In the genomic region with DNA sequence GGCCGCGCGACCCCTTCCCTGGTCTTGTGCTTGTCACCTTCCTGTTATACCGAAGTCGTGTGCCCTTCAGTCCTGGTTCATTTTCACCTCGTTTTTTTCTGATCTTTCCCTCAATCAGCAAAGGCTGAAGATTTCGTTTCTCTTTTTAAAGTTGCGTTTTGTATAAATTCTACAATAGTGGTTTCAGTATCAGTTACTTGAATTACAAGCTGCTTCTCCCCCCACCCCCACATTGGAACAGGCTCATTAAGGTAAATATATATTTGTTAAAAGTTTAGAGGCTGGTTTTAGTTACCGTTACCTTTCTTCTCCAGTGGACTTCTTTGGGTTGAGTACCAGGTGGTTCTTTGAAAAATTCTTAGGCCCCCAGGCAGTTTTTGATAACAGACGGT, we compare ENCODE assay signal across 8 cellular contexts. TPM values are rescaled to one million over a fixed set of nuclear protein-coding genes. Genes with fewer than 3 reads are reported as not detected.
DNase-seq lines count a peak whose midpoint lies in the region; ATAC-seq, FAIRE-seq and TF ChIP-seq lines count a peak whose summit lies in the region.

No MANE protein-coding gene starts in this region.

- TF ChIP-seq RAD21 in HepG2 (CRISPR knock-in tag; IDR thresholded peaks at IDR 0.05): no peak

- H3K27me3 ChIP-seq in ACC112 (ENCODE audit: insufficient read depth, low read length): no peaks in the 10 kb centered on the region
- H3K27me3 ChIP-seq in HepG2 (ENCODE audit: control insufficient read depth in 1 of 2, insufficient read depth in 2 of 2, low read length in 2 of 2): no peaks in the 10 kb centered on the region; a peak in 1 of 5 replicates
- no peaks in the 10 kb centered on the region for H3K27me3 ChIP-seq in upper lobe of left lung

- CTCF ChIA-PET in HepG2 (lab: Yijun Ruan, JAX; ENCODE audit: low intra/inter-chr PET ratio, low total read pairs): no interaction called here

- POLR2A ChIA-PET in HepG2 (lab: Yijun Ruan, JAX): interaction anchor here (1.0 to 4.9 kb wide), 3 partner anchors 12 to 96 kb away, joined by 3 to 42 read pairs (median 6); no protein-coding TSS in a partner anchor

- TF ChIP-seq POLR2A in HepG2 (IDR thresholded peaks at IDR 0.05; ENCODE audit: insufficient read depth in 1 of 2, low read depth in 2 of 2, low read length in 2 of 2) (no peak), upper lobe of left lung (IDR thresholded peaks at IDR 0.05) (no peak)

- peak overlapping the region; percentile 98 for H3K27ac Mint-ChIP-seq in activated naive CD8-positive, alpha-beta T cell

- no peaks in the 10 kb centered on the region for H3K27me3 Mint-ChIP-seq in activated naive CD8-positive, alpha-beta T cell

- peak overlapping the region; percentile 96 for H3K4me3 Mint-ChIP-seq in activated naive CD8-positive, alpha-beta T cell

- H3K4me1 ChIP-seq in ACC112 (ENCODE audit: control insufficient read depth, insufficient read depth, low read length, unreplicated experiment) (peaks cover 21% of the 10 kb centered on the region), HepG2 (ENCODE audit: insufficient read depth, low read length) (peaks cover 64% of the 10 kb centered on the region), upper lobe of left lung (peaks cover 29 to 36% (median 33%) of the 10 kb centered on the region in 4 donors)

- H3K4me3 ChIP-seq in ACC112 (ENCODE audit: low read depth, low read length): peak overlapping the region; percentile 91
- peak overlapping the region; percentile 80 to 99 (median 87) for H3K4me3 ChIP-seq in HepG2 (replicated peaks in 1 of 3; ENCODE audit: insufficient read depth in 1 of 3, low read depth in 2 of 3, low read length in 3 of 3)
- H3K4me3 ChIP-seq in upper lobe of left lung: peak overlapping the region; percentile 79 to 99 (median 90)

- peak; percentile 9 for ATAC-seq in GM21576 (IDR thresholded peaks at IDR 0.05; ENCODE audit: unreplicated experiment)
- no peak for ATAC-seq in HepG2
- ATAC-seq in upper lobe of left lung (ENCODE audit: low FRiP score in 2 of 2): no peak
- no peak for ATAC-seq in GM19455 (IDR thresholded peaks at IDR 0.05; ENCODE audit: unreplicated experiment)

- H3K4me2 ChIP-seq in HepG2 (ENCODE audit: low read depth, low read length): peak overlapping the region; percentile 96

- intact Hi-C loops in HepG2 (cut with micrococcal nuclease; ENCODE audit: unreplicated experiment): loop anchor here (5.0 kb wide), 1 partner anchor 144 kb away; the partner anchor contains the start of gene ZFR

- H3K27ac ChIP-seq in ACC112 (ENCODE audit: low read depth, low read length) (peak overlapping the region; percentile 21; the same call in 1 of the 2 replicates), HepG2 (ENCODE audit: extremely low read length, insufficient read depth, low read length) (peak overlapping the region; percentile 90), upper lobe of left lung (peak overlapping the region; percentile 100)

- no peak for DNase-seq in HepG2 (ENCODE audit: low spot score)
- DNase-seq in upper lobe of left lung: no peak
- no peak for DNase-seq in occipital lobe (lab: John Stamatoyannopoulos, UW)
- DNase-seq in G401 (ENCODE audit: low spot score): no peak

- no TSS peak for BruUV-seq in HepG2 (replicated peaks; lab: Mats Ljungman, UMichigan)

- TF ChIP-seq EP300 in HepG2 (IDR thresholded peaks at IDR 0.05; ENCODE audit: low read depth in 2 of 2, low read length in 2 of 2) (no peak), HepG2 (CRISPR knock-in tag; IDR thresholded peaks at IDR 0.05; ENCODE audit: borderline replicate concordance) (no peak), upper lobe of left lung (IDR thresholded peaks at IDR 0.05) (no peak)

- peaks cover 5% of the 10 kb centered on the region for H3K36me3 Mint-ChIP-seq in activated naive CD8-positive, alpha-beta T cell

- peaks cover 34% of the 10 kb centered on the region for H4K20me1 ChIP-seq in HepG2 (ENCODE audit: insufficient read depth, low read length)

- H3K4me1 Mint-ChIP-seq in activated naive CD8-positive, alpha-beta T cell (ENCODE audit: low read depth): peaks cover 45% of the 10 kb centered on the region

- no peak overlapping the region for H2AFZ ChIP-seq in ACC112 (ENCODE audit: low read length, unreplicated experiment)
- no peak overlapping the region for H2AFZ ChIP-seq in HepG2 (ENCODE audit: low read length)

- peak overlapping the region; percentile 85 for H3K9ac ChIP-seq in HepG2 (ENCODE audit: insufficient read depth, low read depth, low read length)

- in situ Hi-C loops in HepG2 (cut with HindIII; ENCODE audit: extremely low pct_ligation_motif_present, low pct_unique_long_range_greater_than_20kb): loop anchor here (5.0 kb wide), 1 partner anchor 59 kb away; no protein-coding TSS in a partner anchor
- in situ Hi-C loops in G401 (cut with HindIII; ENCODE audit: low sequenced_read_pairs): no loop called here

- TF ChIP-seq CTCF in HepG2 (CRISPR knock-in tag; IDR thresholded peaks at IDR 0.05) (no peak), upper lobe of left lung (IDR thresholded peaks at IDR 0.05) (no peak)

- 1% methylated on average over 10 of the region's 10 CpGs for WGBS in HepG2 (ENCODE audit: low lambda C conversion rate)
- WGBS in upper lobe of left lung, 2 donors: 2% methylated on average over 10 of the region's 10 CpGs

- no peak for FAIRE-seq in HepG2 (lab: Jason Lieb, UNC)

- peaks cover 43% of the 10 kb centered on the region for H3K79me2 ChIP-seq in ACC112 (ENCODE audit: control insufficient read depth, insufficient read depth, low read length, unreplicated experiment)
- H3K79me2 ChIP-seq in HepG2 (ENCODE audit: insufficient read depth, low read length): peaks cover 58% of the 10 kb centered on the region

- H3K9me3 ChIP-seq in HepG2 (ENCODE audit: low read length) (no peaks in the 10 kb centered on the region), upper lobe of left lung (peaks cover 0 to 3% (median 0%) of the 10 kb centered on the region in 4 donors)

- H3K36me3 ChIP-seq in ACC112 (ENCODE audit: insufficient read depth, low read length) (peaks cover 8% of the 10 kb centered on the region; the same call in 1 of the 2 replicates), HepG2 (replicated peaks in 1 of 2; ENCODE audit: control insufficient read depth in 1 of 2, insufficient read depth in 2 of 2, low read length in 2 of 2) (peaks cover 4 to 18% of the 10 kb centered on the region in 2 experiments; a peak in 4 of 5 replicates), upper lobe of left lung (peaks cover 0 to 26% (median 14%) of the 10 kb centered on the region in 4 donors)

- no peaks in the 10 kb centered on the region for H3K9me3 Mint-ChIP-seq in activated naive CD8-positive, alpha-beta T cell (ENCODE audit: low read depth)

TF ChIP-seq in HepG2, 621 proteins besides CTCF, POLR2A, EP300 and RAD21 (continues in another document):
- TF ChIP-seq GABPB1 (CRISPR knock-in tag; IDR thresholded peaks at IDR 0.05): no peak
- 0 out of 2 replicates have a peak, but pooled peaks have one; percentile 3 for TF ChIP-seq MAZ (IDR thresholded peaks at IDR 0.05; ENCODE audit: borderline replicate concordance, low read depth, low read length)
- no peak for TF ChIP-seq MAZ (CRISPR knock-in tag; IDR thresholded peaks at IDR 0.05; ENCODE audit: low read depth)
- TF ChIP-seq SAP130 (CRISPR knock-in tag; IDR thresholded peaks at IDR 0.05; ENCODE audit: low read depth): 0 out of 2 replicates have a peak, but pooled peaks have one; percentile 48
- TF ChIP-seq ASH2L (IDR thresholded peaks at IDR 0.05; ENCODE audit: insufficient read length, low read depth, low read length): peak; percentile 68
- no peak for TF ChIP-seq KAT2B (IDR thresholded peaks at IDR 0.05; ENCODE audit: borderline replicate concordance, low read depth, low read length)
- no peak for TF ChIP-seq IRX3 (CRISPR knock-in tag; IDR thresholded peaks at IDR 0.05; ENCODE audit: borderline replicate concordance, low read depth)
- 0 out of 2 replicates have a peak, but pooled peaks have one; percentile 43 for TF ChIP-seq ZNF510 (CRISPR knock-in tag; IDR thresholded peaks at IDR 0.05; ENCODE audit: low read depth)
- TF ChIP-seq ZMYM4 (CRISPR knock-in tag; IDR thresholded peaks at IDR 0.05): no peak
- 0 out of 2 replicates have a peak, but pooled peaks have one; percentile 15 for TF ChIP-seq ZNF607 (CRISPR knock-in tag; IDR thresholded peaks at IDR 0.05; ENCODE audit: borderline replicate concordance)
- 0 out of 2 replicates have a peak, but pooled peaks have one; percentile 23 for TF ChIP-seq ZBTB7B (CRISPR knock-in tag; IDR thresholded peaks at IDR 0.05)

RNA-seq across cellular contexts. Expression of gene SUB1, which starts 0.9 kb away (rescaled TPM):
- 693 and 1,107 TPM in 2 replicates for total RNA-seq in HepG2 (2016; rRNA removed; fragmentation: Illumina TruSeq; extraction: Trizol)
- total RNA-seq in HepG2 (2016; cell fraction: cytosol; rRNA removed; fragmentation: Illumina TruSeq; extraction: Trizol; ENCODE audit: low read depth): 104 and 117 TPM in 2 replicates
- total RNA-seq in HepG2 (2016; cell fraction: insoluble cytoplasmic fraction; rRNA removed; fragmentation: Illumina TruSeq; extraction: Trizol): 685 and 1,185 TPM in 2 replicates
- 142 and 153 TPM in 2 replicates for total RNA-seq in HepG2 (2016; cell fraction: membrane; rRNA removed; fragmentation: Illumina TruSeq; extraction: Trizol)
- 256 and 257 TPM in 2 replicates for total RNA-seq in HepG2 (2016; cell fraction: nucleus; rRNA removed; fragmentation: Illumina TruSeq; extraction: Trizol)
- polyA plus RNA-seq in HepG2 (2011; rRNA removed): 113 and 182 TPM in 2 replicates
- 33.5 and 65.0 TPM in 2 replicates for polyA plus RNA-seq in HepG2 (2011; cell fraction: cytosol; rRNA removed)
- 30.4 and 38.9 TPM in 2 replicates for polyA plus RNA-seq in HepG2 (2011; cell fraction: nucleus; rRNA removed)
- polyA plus RNA-seq in HepG2 (2012): 190 and 260 TPM in 2 replicates
- 120 and 131 TPM in 2 replicates for polyA plus RNA-seq in HepG2 (2016; cell fraction: cytosol; fragmentation: Illumina TruSeq; extraction: Trizol; ENCODE audit: low read depth)
- 1,199 and 1,366 TPM in 2 replicates for polyA plus RNA-seq in HepG2 (2016; cell fraction: insoluble cytoplasmic fraction; fragmentation: Illumina TruSeq; extraction: Trizol; ENCODE audit: low read depth)
- polyA plus RNA-seq in HepG2 (2016; cell fraction: membrane; fragmentation: Illumina TruSeq; extraction: Trizol; ENCODE audit: low read depth): 144 and 151 TPM in 2 replicates
- polyA plus RNA-seq in HepG2 (2016; cell fraction: nucleus; fragmentation: Illumina TruSeq; extraction: Trizol; ENCODE audit: insufficient read depth, low read depth): 446 and 467 TPM in 2 replicates
- 24.7 and 28.7 TPM in 2 replicates for polyA minus RNA-seq in HepG2 (2011; rRNA and poly(A)+ RNA removed; ENCODE audit: low replicate concordance)
- polyA minus RNA-seq in HepG2 (2011; cell fraction: cytosol; rRNA and poly(A)+ RNA removed): 45.4 and 50.6 TPM in 2 replicates
- 145 and 207 TPM in 2 replicates for polyA minus RNA-seq in HepG2 (2011; cell fraction: nucleus; rRNA and poly(A)+ RNA removed)
- total RNA-seq in upper lobe of left lung: 100 to 1,000 TPM in 3 of 6 donors, 10 to 100 TPM in 3; 28.3 to 170 (median 95.6) TPM
- total RNA-seq in occipital lobe: 346 TPM
- total RNA-seq in G401 (2014; rRNA removed; shearing (Covaris generic)): 365 and 559 TPM in 2 replicates

Comparison
In these comparisons a context has a peak if more than half of its experiments do, and no peak if none do; other contexts are left out.
1. H3K27ac ChIP-seq: peak in every context shown above with its lines; median percentile 100 in upper lobe of left lung; 90 in HepG2; 21 in ACC112.